In genomic region chr10:86105640-86106039, GRCh38 we compare ENCODE assay signal across 31 cellular contexts.
"Had no signal": no experiment of that assay in that cellular context is flagged by ENCODE, and none has a peak within 500 bp of the region (broad histone marks: within the 10 kb centered on the region; RNA-seq: fewer than 3 reads in every experiment).

No MANE protein-coding gene starts in this region.

- ATAC-seq: activated CD8-positive, alpha-beta T cell treated with anti-CD3 and anti-CD28 coated beads for 36 hours; activated naive CD4-positive, alpha-beta T cell treated with anti-CD3 and anti-CD28 coated beads, Interleukin-2, amount 50 U/mL, for 72 hours; activated T-cell treated with anti-CD3 and anti-CD28 coated beads, Interleukin-2, amount 50 U/mL, for 72 hours; activated T-helper 17 cell treated with anti-CD3 and anti-CD28 coated beads, Interleukin-2, amount 50 U/mL, for 72 hours; body of pancreas; Panc1 had no signal

- H3K4me3 ChIP-seq: adrenal gland, body of pancreas, breast epithelium, MG63, SJCRH30, SK-N-MC had no signal

- H3K4me1 ChIP-seq: adrenal gland, body of pancreas, breast epithelium, SJCRH30 had no signal

- H3K36me3 ChIP-seq: adrenal gland, breast epithelium, MG63, SJCRH30, WERI-Rb-1 had no signal

- H3K9me3 ChIP-seq: adrenal gland, body of pancreas, breast epithelium, MG63, SJCRH30 had no signal

- H3K27me3 ChIP-seq: adrenal gland, body of pancreas, breast epithelium, MG63, SJCRH30 had no signal

- H3K27ac ChIP-seq: adrenal gland, body of pancreas, breast epithelium, SJCRH30, SK-N-MC, WERI-Rb-1 had no signal

- DNase-seq: activated CD4-positive, alpha-beta T cell treated with anti-CD3 and anti-CD28 coated beads for 1 hour; activated CD4-positive, alpha-beta T cell treated with anti-CD3 and anti-CD28 coated beads, Interleukin-2, amount 10 ng/mL, durations not matched to agents 24 days and 14 days; activated CD4-positive, alpha-beta T cell treated with anti-CD3 and anti-CD28 coated beads, Interleukin-2, amount 50 U/mL, for 4 hours; activated CD4-positive, CD25-positive, alpha-beta regulatory T cell; activated CD8-positive, alpha-beta T cell treated with anti-CD3 and anti-CD28 coated beads for 36 hours; activated gamma-delta T cell treated with Interleukin-2 at 50 U/mL for 16 hours; activated naive CD4-positive, alpha-beta T cell treated with anti-CD3 and anti-CD28 coated beads for 36 hours; activated T-cell treated with anti-CD3 and anti-CD28 coated beads, Interleukin-2, amount 50 U/mL, for 1 hour; activated T-cell treated with anti-CD3 and anti-CD28 coated beads, Interleukin-2, amount 50 U/mL, for 72 hours; adrenal gland; body of pancreas; Kasumi-1; KG1; MG63; NCI-H1048; NCI-H1105 treated with DMSO at 0.1 percent for 48 hours; NCI-H1436; NCI-H1694; NCI-H1930; NCI-H2081 treated with DMSO at 0.1 percent for 48 hours; NCI-H345; NCI-H524 treated with DMSO at 0.1 percent for 48 hours; SHP77; SJCRH30; T1000; WERI-Rb-1 had no signal
